1 cellular context compared by ENCODE assay signal in the genomic region with DNA sequence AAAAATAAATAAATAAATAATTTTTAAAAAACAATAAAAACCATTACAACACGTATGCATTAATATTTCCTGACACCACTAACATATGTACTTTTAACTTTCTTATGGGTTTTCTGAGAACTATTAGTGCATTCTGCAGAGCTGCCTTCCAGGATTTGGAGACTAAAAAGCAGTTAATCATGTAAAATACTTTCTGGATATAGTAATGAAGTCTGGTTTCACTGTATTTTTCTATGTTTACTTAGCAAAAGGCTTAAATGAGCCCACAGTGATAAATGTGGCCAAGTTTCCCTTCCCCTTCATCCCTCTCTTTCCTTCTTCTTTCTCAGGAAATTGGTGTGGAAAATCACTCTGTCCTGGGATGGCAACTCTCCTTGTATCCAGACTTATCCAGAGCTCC.
TF ChIP-seq lines count a peak whose summit lies in the region.

No MANE protein-coding gene starts in this region.

TF ChIP-seq in GM23338, 12 proteins besides CTCF, POLR2A, EP300 and RAD21 (continued from another document):
- TF ChIP-seq ETS1 (IDR thresholded peaks at IDR 0.05) (no peak), STAT1 (IDR thresholded peaks at IDR 0.05; ENCODE audit: unreplicated experiment) (no peak), REST (IDR thresholded peaks at IDR 0.05; ENCODE audit: unreplicated experiment) (no peak), CREB1 (CRISPR knock-in tag; IDR thresholded peaks at IDR 0.05; ENCODE audit: low read depth) (no peak), JUNB (IDR thresholded peaks at IDR 0.05; ENCODE audit: unreplicated experiment) (no peak), POLR2AphosphoS5 (IDR thresholded peaks at IDR 0.05; ENCODE audit: low read depth) (no peak), EZH2 (IDR thresholded peaks at IDR 0.05; ENCODE audit: low read depth, unreplicated experiment) (no peak), EZH2phosphoT487 (IDR thresholded peaks at IDR 0.05; ENCODE audit: unreplicated experiment) (no peak)
- TF ChIP-seq, protein P1, sequence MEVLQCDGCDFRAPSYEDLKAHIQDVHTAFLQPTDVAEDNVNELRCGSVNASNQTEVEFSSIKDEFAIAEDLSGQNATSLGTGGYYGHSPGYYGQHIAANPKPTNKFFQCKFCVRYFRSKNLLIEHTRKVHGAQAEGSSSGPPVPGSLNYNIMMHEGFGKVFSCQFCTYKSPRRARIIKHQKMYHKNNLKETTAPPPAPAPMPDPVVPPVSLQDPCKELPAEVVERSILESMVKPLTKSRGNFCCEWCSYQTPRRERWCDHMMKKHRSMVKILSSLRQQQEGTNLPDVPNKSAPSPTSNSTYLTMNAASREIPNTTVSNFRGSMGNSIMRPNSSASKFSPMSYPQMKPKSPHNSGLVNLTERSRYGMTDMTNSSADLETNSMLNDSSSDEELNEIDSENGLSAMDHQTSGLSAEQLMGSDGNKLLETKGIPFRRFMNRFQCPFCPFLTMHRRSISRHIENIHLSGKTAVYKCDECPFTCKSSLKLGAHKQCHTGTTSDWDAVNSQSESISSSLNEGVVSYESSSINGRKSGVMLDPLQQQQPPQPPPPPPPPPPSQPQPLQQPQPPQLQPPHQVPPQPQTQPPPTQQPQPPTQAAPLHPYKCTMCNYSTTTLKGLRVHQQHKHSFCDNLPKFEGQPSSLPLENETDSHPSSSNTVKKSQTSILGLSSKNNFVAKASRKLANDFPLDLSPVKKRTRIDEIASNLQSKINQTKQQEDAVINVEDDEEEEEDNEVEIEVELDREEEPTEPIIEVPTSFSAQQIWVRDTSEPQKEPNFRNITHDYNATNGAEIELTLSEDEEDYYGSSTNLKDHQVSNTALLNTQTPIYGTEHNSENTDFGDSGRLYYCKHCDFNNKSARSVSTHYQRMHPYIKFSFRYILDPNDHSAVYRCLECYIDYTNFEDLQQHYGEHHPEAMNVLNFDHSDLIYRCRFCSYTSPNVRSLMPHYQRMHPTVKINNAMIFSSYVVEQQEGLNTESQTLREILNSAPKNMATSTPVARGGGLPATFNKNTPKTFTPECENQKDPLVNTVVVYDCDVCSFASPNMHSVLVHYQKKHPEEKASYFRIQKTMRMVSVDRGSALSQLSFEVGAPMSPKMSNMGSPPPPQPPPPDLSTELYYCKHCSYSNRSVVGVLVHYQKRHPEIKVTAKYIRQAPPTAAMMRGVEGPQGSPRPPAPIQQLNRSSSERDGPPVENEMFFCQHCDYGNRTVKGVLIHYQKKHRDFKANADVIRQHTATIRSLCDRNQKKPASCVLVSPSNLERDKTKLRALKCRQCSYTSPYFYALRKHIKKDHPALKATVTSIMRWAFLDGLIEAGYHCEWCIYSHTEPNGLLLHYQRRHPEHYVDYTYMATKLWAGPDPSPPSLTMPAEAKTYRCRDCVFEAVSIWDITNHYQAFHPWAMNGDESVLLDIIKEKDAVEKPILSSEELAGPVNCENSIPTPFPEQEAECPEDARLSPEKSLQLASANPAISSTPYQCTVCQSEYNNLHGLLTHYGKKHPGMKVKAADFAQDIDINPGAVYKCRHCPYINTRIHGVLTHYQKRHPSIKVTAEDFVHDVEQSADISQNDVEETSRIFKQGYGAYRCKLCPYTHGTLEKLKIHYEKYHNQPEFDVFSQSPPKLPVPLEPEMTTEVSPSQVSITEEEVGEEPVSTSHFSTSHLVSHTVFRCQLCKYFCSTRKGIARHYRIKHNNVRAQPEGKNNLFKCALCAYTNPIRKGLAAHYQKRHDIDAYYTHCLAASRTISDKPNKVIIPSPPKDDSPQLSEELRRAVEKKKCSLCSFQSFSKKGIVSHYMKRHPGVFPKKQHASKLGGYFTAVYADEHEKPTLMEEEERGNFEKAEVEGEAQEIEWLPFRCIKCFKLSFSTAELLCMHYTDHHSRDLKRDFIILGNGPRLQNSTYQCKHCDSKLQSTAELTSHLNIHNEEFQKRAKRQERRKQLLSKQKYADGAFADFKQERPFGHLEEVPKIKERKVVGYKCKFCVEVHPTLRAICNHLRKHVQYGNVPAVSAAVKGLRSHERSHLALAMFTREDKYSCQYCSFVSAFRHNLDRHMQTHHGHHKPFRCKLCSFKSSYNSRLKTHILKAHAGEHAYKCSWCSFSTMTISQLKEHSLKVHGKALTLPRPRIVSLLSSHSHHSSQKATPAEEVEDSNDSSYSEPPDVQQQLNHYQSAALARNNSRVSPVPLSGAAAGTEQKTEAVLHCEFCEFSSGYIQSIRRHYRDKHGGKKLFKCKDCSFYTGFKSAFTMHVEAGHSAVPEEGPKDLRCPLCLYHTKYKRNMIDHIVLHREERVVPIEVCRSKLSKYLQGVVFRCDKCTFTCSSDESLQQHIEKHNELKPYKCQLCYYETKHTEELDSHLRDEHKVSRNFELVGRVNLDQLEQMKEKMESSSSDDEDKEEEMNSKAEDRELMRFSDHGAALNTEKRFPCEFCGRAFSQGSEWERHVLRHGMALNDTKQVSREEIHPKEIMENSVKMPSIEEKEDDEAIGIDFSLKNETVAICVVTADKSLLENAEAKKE (CRISPR knock-in tag; IDR thresholded peaks at IDR 0.05), result no peak
